In the genomic region with DNA sequence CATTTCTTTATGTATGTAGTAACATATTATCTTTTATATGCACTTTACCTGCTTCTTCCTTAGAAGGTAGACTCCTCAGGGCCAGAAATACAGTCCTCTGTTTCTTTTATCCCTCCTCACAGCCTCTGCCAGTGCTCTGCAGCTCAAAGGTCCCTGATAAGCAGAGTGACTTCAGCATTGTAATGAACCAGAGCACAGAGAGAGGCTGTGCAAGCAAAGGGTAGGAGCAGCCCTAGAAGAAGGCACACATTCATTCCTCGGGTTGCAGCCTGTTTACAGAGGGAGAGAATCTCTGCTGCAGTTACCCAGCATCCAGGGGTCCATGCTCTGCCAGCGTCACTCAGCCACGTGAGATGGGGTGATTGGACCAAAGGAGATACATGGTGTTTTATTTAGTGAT, we compare ENCODE assay signal across 16 cellular contexts.
A peak's percentile ranks its signal among the peaks of the same experiment; 100 is the strongest.
DNase-seq lines count a peak whose midpoint lies in the region; ATAC-seq and TF ChIP-seq lines count a peak whose summit lies in the region.
"Had no signal": no experiment of that assay in that cellular context is flagged by ENCODE, and none has a peak within 500 bp of the region (broad histone marks: within the 10 kb centered on the region; RNA-seq: fewer than 3 reads in every experiment).

No MANE protein-coding gene starts in this region.

- peak in 47 of 56 donors; percentile 16 to 88 (median 56) for DNase-seq in amygdala (lab: John Stamatoyannopoulos, UW)
- peak in 41 of 42 donors; percentile 22 to 89 (median 76) for DNase-seq in head of caudate nucleus
- no peak for DNase-seq in activated CD8-positive, alpha-beta memory T cell treated with anti-CD3 and anti-CD28 coated beads, Interleukin-2, amount 10 ng/mL, durations not matched to agents 7 days and 5 days
- no peak for DNase-seq in heart left ventricle
- DNase-seq: activated CD4-positive, alpha-beta T cell treated with anti-CD3 and anti-CD28 coated beads for 1 hour; activated CD8-positive, alpha-beta memory T cell treated with anti-CD3 and anti-CD28 coated beads, Interleukin-2, amount 50 U/mL, for 48 hours; activated naive CD4-positive, alpha-beta T cell treated with Interleukin-2 at 50 U/mL for 16 hours; BE2C; brain microvascular endothelial cell; MV-4-11; NCI-H1930; stimulated activated CD4-positive, alpha-beta T cell treated with anti-CD3 and anti-CD28 coated beads, Interleukin-2, amount 100 ng/mL, for 48 hours had no signal

- peaks cover 59% of the 10 kb centered on the region for H3K27me3 Mint-ChIP-seq in activated CD8-positive, alpha-beta memory T cell treated with anti-CD3 and anti-CD28 coated beads, Interleukin-2, amount 10 ng/mL, durations not matched to agents 7 days and 5 days

- CTCF ChIA-PET in activated CD8-positive, alpha-beta memory T cell treated with anti-CD3 and anti-CD28 coated beads, Interleukin-2, amount 10 ng/mL, durations not matched to agents 7 days and 5 days (lab: Charles Lee) = no interaction called here

- H3K9me3 Mint-ChIP-seq in activated CD8-positive, alpha-beta memory T cell treated with anti-CD3 and anti-CD28 coated beads, Interleukin-2, amount 10 ng/mL, durations not matched to agents 7 days and 5 days (ENCODE audit: low read depth) = no peaks in the 10 kb centered on the region

- no peaks in the 10 kb centered on the region for H3K9me3 ChIP-seq in muscle layer of duodenum (ENCODE audit: control insufficient read depth in 1 of 2, low read length in 2 of 2)
- no peaks in the 10 kb centered on the region for H3K9me3 ChIP-seq in heart left ventricle
- H3K9me3 ChIP-seq: BE2C, suprapubic skin had no signal

- intact Hi-C loops in head of caudate nucleus (cut with DNase I) = loop anchor here (10.0 kb wide), 1 partner anchor 102 kb away; the partner anchor contains the start of gene RHOU
- intact Hi-C loops in heart left ventricle (cut with DNase I) = loop anchor here in 2 of 10 donors (10.0 kb wide), 2 partner anchors 58 to 102 kb away; partner anchors contain the start of gene RHOU (in 1 of the 2)

- no peak for ATAC-seq in GM21423 (IDR thresholded peaks at IDR 0.05; ENCODE audit: unreplicated experiment)
- ATAC-seq in activated CD8-positive, alpha-beta memory T cell treated with anti-CD3 and anti-CD28 coated beads, Interleukin-2, amount 10 ng/mL, durations not matched to agents 7 days and 5 days = no peak
- no peak for ATAC-seq in heart left ventricle

- no peaks in the 10 kb centered on the region for H3K27me3 ChIP-seq in muscle layer of duodenum (ENCODE audit: low read depth, low read length)
- H3K27me3 ChIP-seq in heart left ventricle = peaks cover 0 to 23% (median 0%) of the 10 kb centered on the region in 9 donors
- H3K27me3 ChIP-seq: BE2C had no signal

- H3K27ac Mint-ChIP-seq in activated CD8-positive, alpha-beta memory T cell treated with anti-CD3 and anti-CD28 coated beads, Interleukin-2, amount 10 ng/mL, durations not matched to agents 7 days and 5 days = no peak overlapping the region

- no peak for TF ChIP-seq POLR2A in heart left ventricle (IDR thresholded peaks at IDR 0.05)

- 68 to 78% (median 74%) methylated on average over 3 of the region's 3 CpGs for WGBS in heart left ventricle, 4 donors

- no peak overlapping the region for H3K4me3 ChIP-seq in muscle layer of duodenum (ENCODE audit: low read depth in 1 of 2, low read length in 2 of 2)
- no peak overlapping the region for H3K4me3 ChIP-seq in heart left ventricle
- H3K4me3 ChIP-seq: suprapubic skin had no signal

- peaks cover 13 to 19% of the 10 kb centered on the region in 2 donors for H3K4me1 ChIP-seq in muscle layer of duodenum (ENCODE audit: control insufficient read depth in 1 of 2, insufficient read depth in 2 of 2, low read length in 2 of 2)
- H3K4me1 ChIP-seq in heart left ventricle = peaks cover 0 to 18% (median 10%) of the 10 kb centered on the region in 12 donors

- H3K4me3 Mint-ChIP-seq in activated CD8-positive, alpha-beta memory T cell treated with anti-CD3 and anti-CD28 coated beads, Interleukin-2, amount 10 ng/mL, durations not matched to agents 7 days and 5 days = no peak overlapping the region

- H3K27ac ChIP-seq in muscle layer of duodenum (ENCODE audit: low read length) (peak overlapping the region; percentile 62), temporal lobe (ENCODE audit: low read depth, low read length) (peak overlapping the region; percentile 97), heart left ventricle (no peak overlapping the region)
- H3K27ac ChIP-seq: brain microvascular endothelial cell, suprapubic skin had no signal

- H3K4me1 Mint-ChIP-seq in activated CD8-positive, alpha-beta memory T cell treated with anti-CD3 and anti-CD28 coated beads, Interleukin-2, amount 10 ng/mL, durations not matched to agents 7 days and 5 days = peaks cover 24% of the 10 kb centered on the region

- H3K36me3 Mint-ChIP-seq in activated CD8-positive, alpha-beta memory T cell treated with anti-CD3 and anti-CD28 coated beads, Interleukin-2, amount 10 ng/mL, durations not matched to agents 7 days and 5 days = peaks cover 2% of the 10 kb centered on the region

- no peaks in the 10 kb centered on the region for H3K36me3 ChIP-seq in muscle layer of duodenum (ENCODE audit: control insufficient read depth in 1 of 2, insufficient read depth in 2 of 2, low read length in 2 of 2)
- no peaks in the 10 kb centered on the region for H3K36me3 ChIP-seq in heart left ventricle
- H3K36me3 ChIP-seq: BE2C, brain microvascular endothelial cell, suprapubic skin had no signal

- TF ChIP-seq CTCF in heart left ventricle (IDR thresholded peaks at IDR 0.05) = no peak

Comparison
In these comparisons a context has a peak if more than half of its experiments do, and no peak if none do; other contexts are left out.
1. DNase-seq: peak in amygdala (47 of 56) and head of caudate nucleus (41 of 42); none in activated CD8-positive, alpha-beta memory T cell treated with anti-CD3 and anti-CD28 coated beads, Interleukin-2, amount 10 ng/mL, durations not matched to agents 7 days and 5 days (single experiment) and heart left ventricle (0 of 5).
2. H3K27ac ChIP-seq: peak in muscle layer of duodenum (single experiment) and temporal lobe (single experiment); none in heart left ventricle (0 of 12).